21 cellular contexts compared by ENCODE assay signal in genomic region chr6:143621876-143622605, GRCh38. TPM values are rescaled to one million over a fixed set of nuclear protein-coding genes. Genes with fewer than 3 reads are reported as not detected.
A peak's percentile ranks its signal among the peaks of the same experiment; 100 is the strongest.
DNase-seq lines count a peak whose midpoint lies in the region; ATAC-seq, FAIRE-seq and TF ChIP-seq lines count a peak whose summit lies in the region.
"Had no signal": no experiment of that assay in that cellular context is flagged by ENCODE, and none has a peak within 500 bp of the region (broad histone marks: within the 10 kb centered on the region; RNA-seq: fewer than 3 reads in every experiment).

No MANE protein-coding gene starts in this region.

- H3K27ac ChIP-seq in endothelial cell of umbilical vein (ENCODE audit: insufficient read depth, low read depth, low read length) (no peak overlapping the region), trophoblast cell (ENCODE audit: low read depth, low read length) (no peak overlapping the region)
- H3K27ac ChIP-seq: RWPE1, skin epidermis, thyroid gland had no signal

- no CpG with 5 or more reads among the region's 7 CpGs for WGBS in trophoblast cell (ENCODE audit: extremely low coverage, insufficient coverage, insufficient read length)

- ATAC-seq in SK-N-SH treated with all-trans-retinoic acid at 6 μM for 48 hours (peak; percentile 74), HG03469 (IDR thresholded peaks at IDR 0.05; ENCODE audit: unreplicated experiment) (no peak), HG03135 (IDR thresholded peaks at IDR 0.05; ENCODE audit: unreplicated experiment) (no peak)

- CTCF ChIA-PET in endothelial cell of umbilical vein (lab: Charles Lee), result interaction anchor here (2.6 kb wide), 1 partner anchor 47 kb away, joined by 9 read pairs; no protein-coding TSS in a partner anchor

- TF ChIP-seq POLR2A in endothelial cell of umbilical vein (IDR thresholded peaks at IDR 0.05; ENCODE audit: low read depth, low read length), result no peak

- no peak overlapping the region for H4K91ac ChIP-seq in trophoblast cell (ENCODE audit: low read depth, low read length)

- no peak overlapping the region for H2BK120ac ChIP-seq in trophoblast cell (ENCODE audit: insufficient read depth, low read length, poor library complexity)

- H3K79me2 ChIP-seq in endothelial cell of umbilical vein (ENCODE audit: control insufficient read depth, insufficient read depth, low read length), result no peaks in the 10 kb centered on the region
- H3K79me2 ChIP-seq in trophoblast cell (ENCODE audit: control insufficient read depth, insufficient read depth, low read length, poor library complexity), result no peaks in the 10 kb centered on the region

- no TSS peak for BruUV-seq in endothelial cell of umbilical vein (replicated peaks; lab: Mats Ljungman, UMichigan)

- H3K79me1 ChIP-seq in trophoblast cell (ENCODE audit: low read length), result peaks cover 10% of the 10 kb centered on the region

- H4K12ac ChIP-seq in trophoblast cell (ENCODE audit: low read depth, low read length), result no peak overlapping the region

- H3K4me1 ChIP-seq in endothelial cell of umbilical vein (ENCODE audit: control insufficient read depth, extremely low read depth, insufficient read depth, low read length) (no peaks in the 10 kb centered on the region), trophoblast cell (ENCODE audit: control insufficient read depth in 1 of 2, insufficient read depth in 2 of 2, low read length in 2 of 2) (peaks cover 3 to 15% of the 10 kb centered on the region in 2 experiments)
- H3K4me1 ChIP-seq: thyroid gland had no signal

- no peak overlapping the region for H3K4me2 ChIP-seq in endothelial cell of umbilical vein (ENCODE audit: insufficient read depth, low read length)
- H3K4me2 ChIP-seq in trophoblast cell (ENCODE audit: low read length), result no peak overlapping the region

- intact Hi-C loops in endothelial cell of umbilical vein (cut with micrococcal nuclease), result no loop called here

- dilution Hi-C loops in endothelial cell of umbilical vein (cut with MboI; ENCODE audit: extremely low pct_ligation_motif_present, low sequenced_read_pairs), result no loop called here

- H3K14ac ChIP-seq in trophoblast cell (ENCODE audit: low read length), result peak overlapping the region; percentile 29

- H2AFZ ChIP-seq in endothelial cell of umbilical vein (ENCODE audit: low read depth, low read length) (no peak overlapping the region), trophoblast cell (ENCODE audit: insufficient read depth, low read length, poor library complexity) (peak overlapping the region; percentile 4)

- no peak overlapping the region for H4K8ac ChIP-seq in trophoblast cell (ENCODE audit: low read depth, low read length)

- H3K9ac ChIP-seq in endothelial cell of umbilical vein (replicated peaks; ENCODE audit: extremely low read depth, insufficient read depth, low read length) (no peak overlapping the region), trophoblast cell (ENCODE audit: low read length) (no peak overlapping the region)

- H3K36me3 ChIP-seq in endothelial cell of umbilical vein (ENCODE audit: control insufficient read depth in 2 of 2, extremely low read depth in 1 of 2, insufficient read depth in 2 of 2, low read length in 2 of 2) (no peaks in the 10 kb centered on the region), trophoblast cell (ENCODE audit: control insufficient read depth in 1 of 2, insufficient read depth in 2 of 2, low read length in 2 of 2) (no peaks in the 10 kb centered on the region)
- H3K36me3 ChIP-seq: ascending aorta, thyroid gland had no signal

- H3K4me3 ChIP-seq in endothelial cell of umbilical vein (replicated peaks in 1 of 3; ENCODE audit: insufficient read depth in 1 of 3, low read depth in 1 of 3, low read length in 3 of 3), result no peak overlapping the region
- no peak overlapping the region for H3K4me3 ChIP-seq in trophoblast cell (ENCODE audit: low read depth, low read length)
- H3K4me3 ChIP-seq: ascending aorta, skin epidermis, thyroid gland had no signal

- FAIRE-seq in endothelial cell of umbilical vein (lab: Jason Lieb, UNC), result peak; percentile 77
- FAIRE-seq: D721Med had no signal

- H2AK5ac ChIP-seq in trophoblast cell (ENCODE audit: low read length), result no peak overlapping the region

- H3K4ac ChIP-seq in trophoblast cell (ENCODE audit: low read depth, low read length), result no peak overlapping the region

- H3K9me3 ChIP-seq in endothelial cell of umbilical vein (replicated peaks; ENCODE audit: control insufficient read depth, insufficient read depth, low read length) (no peaks in the 10 kb centered on the region), trophoblast cell (ENCODE audit: insufficient read depth, low read depth, low read length) (peaks cover 1% of the 10 kb centered on the region)
- H3K9me3 ChIP-seq: ascending aorta, thyroid gland had no signal

- no peak overlapping the region for H3K18ac ChIP-seq in trophoblast cell (ENCODE audit: low read length)

- peak; percentile 66 for DNase-seq in EL
- no peak for DNase-seq in endothelial cell of umbilical vein (ENCODE audit: low read depth, low spot score)
- DNase-seq in trophoblast cell, result peak in 1 of 2 donors; percentile 34
- no peak for DNase-seq in NCI-H1092 (lab: John Stamatoyannopoulos, UW)
- DNase-seq in Kasumi-1 (lab: John Stamatoyannopoulos, UW), result no peak
- DNase-seq: activated B cell treated with CpG ODN at 0.5 μM for 24 hours; activated effector memory CD4-positive, alpha-beta T cell treated with anti-CD3 and anti-CD28 coated beads, Interleukin-2, amount 50 U/mL, for 16 hours; hippocampal formation; kidney glomerular epithelial cell; NCI-H1105 treated with DMSO at 0.1 percent for 48 hours; occipital lobe; stimulated activated CD4-positive, alpha-beta T cell treated with anti-CD3 and anti-CD28 coated beads, Interleukin-4, amount 100 ng/mL, for 4 hours; T-helper 1 cell; thyroid gland had no signal

- no peaks in the 10 kb centered on the region for H4K20me1 ChIP-seq in endothelial cell of umbilical vein (replicated peaks; ENCODE audit: control insufficient read depth, extremely low read depth, insufficient read depth, low read length)

- H3K27me3 ChIP-seq in endothelial cell of umbilical vein (ENCODE audit: control insufficient read depth in 2 of 2, insufficient read depth in 2 of 2, low read length in 2 of 2) (no peaks in the 10 kb centered on the region), trophoblast cell (ENCODE audit: insufficient read depth, low read length) (no peaks in the 10 kb centered on the region)
- H3K27me3 ChIP-seq: ascending aorta, thyroid gland had no signal

- POLR2A ChIA-PET in endothelial cell of umbilical vein (lab: Charles Lee), result no interaction called here

- no peak for TF ChIP-seq CTCF in endothelial cell of umbilical vein (IDR thresholded peaks at IDR 0.05; ENCODE audit: extremely low read depth in 1 of 2, insufficient read depth in 1 of 2, low read depth in 1 of 2, low read length in 2 of 2)

- H3K9me1 ChIP-seq in endothelial cell of umbilical vein (replicated peaks; ENCODE audit: control insufficient read depth, extremely low read depth, insufficient read depth, low read length), result no peaks in the 10 kb centered on the region

- H3K23ac ChIP-seq in trophoblast cell (ENCODE audit: low read length), result peak overlapping the region; percentile 42

- peak overlapping the region; percentile 21 for H2BK12ac ChIP-seq in trophoblast cell (ENCODE audit: low read length)

- no peak overlapping the region for H2BK5ac ChIP-seq in trophoblast cell (ENCODE audit: low read depth, low read length, poor library complexity)

TF ChIP-seq in SK-N-SH treated with all-trans-retinoic acid at 6 μM for 48 hours, 23 proteins besides CTCF, POLR2A, EP300 and RAD21 (continues in another document):
- TF ChIP-seq PPARA (CRISPR knock-in tag; IDR thresholded peaks at IDR 0.05; ENCODE audit: borderline replicate concordance) (no peak), ARNTL (CRISPR knock-in tag; IDR thresholded peaks at IDR 0.05; ENCODE audit: borderline replicate concordance, low read depth) (no peak), TOX (CRISPR knock-in tag; IDR thresholded peaks at IDR 0.05; ENCODE audit: borderline replicate concordance) (no peak), ZFP30 (CRISPR knock-in tag; IDR thresholded peaks at IDR 0.05) (no peak), ZNF70 (CRISPR knock-in tag; IDR thresholded peaks at IDR 0.05) (no peak), ZC3H10 (CRISPR knock-in tag; IDR thresholded peaks at IDR 0.05) (no peak), ZNF565 (CRISPR knock-in tag; conservative IDR thresholded peaks at IDR 0.05; ENCODE audit: low read depth) (no peak), ZFP3 (CRISPR knock-in tag; IDR thresholded peaks at IDR 0.05) (no peak)

TF ChIP-seq in endothelial cell of umbilical vein, 7 proteins besides CTCF, POLR2A, EP300 and RAD21:
- TF ChIP-seq MYC (IDR thresholded peaks at IDR 0.05; ENCODE audit: low read depth, low read length), result no peak
TF ChIP-seq in endothelial cell of umbilical vein: peak in this region for 0.

RNA-seq across cellular contexts. Expression of gene PHACTR2, which starts 55.7 kb away (rescaled TPM):
- 160 and 178 TPM in 2 replicates for total RNA-seq in endothelial cell of umbilical vein
- 16.3 and 16.4 TPM in 2 replicates for polyA plus RNA-seq in endothelial cell of umbilical vein
- polyA plus RNA-seq in endothelial cell of umbilical vein (2011; cell fraction: cytosol; rRNA removed), result 29.6 and 33.0 TPM in 2 replicates
- 39.3 and 44.1 TPM in 2 replicates for polyA plus RNA-seq in endothelial cell of umbilical vein (2011; cell fraction: nucleus; rRNA removed)
- polyA plus RNA-seq in endothelial cell of umbilical vein (2012), result 31.3 and 53.0 TPM in 2 replicates
- 70.7 and 72.0 TPM in 2 replicates for polyA minus RNA-seq in endothelial cell of umbilical vein
- polyA minus RNA-seq in endothelial cell of umbilical vein (2011; cell fraction: cytosol; rRNA and poly(A)+ RNA removed), result 8.0 TPM
- polyA minus RNA-seq in endothelial cell of umbilical vein (2011; cell fraction: nucleus; rRNA and poly(A)+ RNA removed), result 81.0 and 88.1 TPM in 2 replicates
- 49.4 and 55.3 TPM in 2 replicates for polyA plus RNA-seq in trophoblast cell (2013)
